ENCODE assay signal across 17 cellular contexts in the genomic region with DNA sequence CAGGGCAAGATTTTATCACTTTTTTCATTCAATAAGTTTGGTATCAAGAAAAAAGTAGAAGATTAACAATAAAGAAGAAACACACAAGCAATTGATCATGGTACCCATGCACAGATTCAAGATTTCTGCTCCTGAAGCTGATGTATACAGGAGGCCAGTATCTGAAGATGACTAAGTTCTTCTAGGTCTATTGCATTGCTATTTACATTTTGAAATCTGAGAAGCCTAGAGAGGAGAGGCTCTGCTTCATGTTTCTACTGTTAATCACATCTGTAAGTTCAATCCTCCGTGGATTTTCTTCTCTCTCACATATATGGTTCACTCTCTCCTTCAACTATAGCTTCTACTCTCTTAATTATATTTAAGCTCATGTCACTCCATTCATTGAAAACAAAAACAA.
DNase-seq lines count a peak whose midpoint lies in the region; ATAC-seq and TF ChIP-seq lines count a peak whose summit lies in the region.
"Had no signal": no experiment of that assay in that cellular context is flagged by ENCODE, and none has a peak within 500 bp of the region (broad histone marks: within the 10 kb centered on the region; RNA-seq: fewer than 3 reads in every experiment).

No MANE protein-coding gene starts in this region.

- POLR2A ChIA-PET in AG04450 (lab: Yijun Ruan, JAX) = no interaction called here

- ATAC-seq in GM19324 (IDR thresholded peaks at IDR 0.05; ENCODE audit: low FRiP score, unreplicated experiment) (no peak), HG03565 (IDR thresholded peaks at IDR 0.05; ENCODE audit: unreplicated experiment) (no peak)
- ATAC-seq: CD8-positive, alpha-beta T cell had no signal

- peaks cover 6% of the 10 kb centered on the region for H3K9me3 ChIP-seq in AG04450 (ENCODE audit: control insufficient read depth, insufficient read depth, low read length)
- H3K9me3 ChIP-seq: SJCRH30 had no signal

- CTCF ChIA-PET in AG04450 (lab: Charles Lee) = interaction anchor here (0.6 kb wide), 2 partner anchors 85 to 339 kb away, joined by 3 read pairs; no protein-coding TSS in a partner anchor

- H3K27ac ChIP-seq in AG04450 (ENCODE audit: low read depth, low read length) = no peak overlapping the region
- H3K27ac ChIP-seq in VCaP = peak overlapping the region; percentile 21
- H3K27ac ChIP-seq: BLaER1, GM23248, RWPE1, SJCRH30 had no signal

- H3K4me3 ChIP-seq in AG04450 (ENCODE audit: low read depth, low read length) (no peak overlapping the region), fibroblast of mammary gland (ENCODE audit: control insufficient read depth, low read depth, low read length) (no peak overlapping the region)
- H3K4me3 ChIP-seq: BLaER1, GM23248, SJCRH30 had no signal

- no peaks in the 10 kb centered on the region for H3K27me3 ChIP-seq in AG04450 (ENCODE audit: control insufficient read depth, insufficient read depth, low read length)
- H3K27me3 ChIP-seq: BLaER1, SJCRH30 had no signal

- DNase-seq in AG04450 (ENCODE audit: low read depth, low spot score) (peak; percentile 4), HCEC 1CT (peak; percentile 2), fibroblast of mammary gland (ENCODE audit: low read depth) (peak; percentile 15), occipital lobe (lab: John Stamatoyannopoulos, UW) (no peak)
- DNase-seq: CD8-positive, alpha-beta T cell; GF-D8; GM23248; KG1; NCI-H146; NCI-H2081; NCI-H774; SJCRH30 had no signal

- TF ChIP-seq CTCF in AG04450 (IDR thresholded peaks at IDR 0.05; ENCODE audit: low read depth, low read length) (no peak), VCaP (conservative IDR thresholded peaks at IDR 0.05) (no peak), fibroblast of mammary gland (conservative IDR thresholded peaks at IDR 0.05; ENCODE audit: control insufficient read depth, insufficient read depth, low read depth, low read length) (no peak)
